Comparison of ENCODE assay signal across 6 cellular contexts in the genomic region with DNA sequence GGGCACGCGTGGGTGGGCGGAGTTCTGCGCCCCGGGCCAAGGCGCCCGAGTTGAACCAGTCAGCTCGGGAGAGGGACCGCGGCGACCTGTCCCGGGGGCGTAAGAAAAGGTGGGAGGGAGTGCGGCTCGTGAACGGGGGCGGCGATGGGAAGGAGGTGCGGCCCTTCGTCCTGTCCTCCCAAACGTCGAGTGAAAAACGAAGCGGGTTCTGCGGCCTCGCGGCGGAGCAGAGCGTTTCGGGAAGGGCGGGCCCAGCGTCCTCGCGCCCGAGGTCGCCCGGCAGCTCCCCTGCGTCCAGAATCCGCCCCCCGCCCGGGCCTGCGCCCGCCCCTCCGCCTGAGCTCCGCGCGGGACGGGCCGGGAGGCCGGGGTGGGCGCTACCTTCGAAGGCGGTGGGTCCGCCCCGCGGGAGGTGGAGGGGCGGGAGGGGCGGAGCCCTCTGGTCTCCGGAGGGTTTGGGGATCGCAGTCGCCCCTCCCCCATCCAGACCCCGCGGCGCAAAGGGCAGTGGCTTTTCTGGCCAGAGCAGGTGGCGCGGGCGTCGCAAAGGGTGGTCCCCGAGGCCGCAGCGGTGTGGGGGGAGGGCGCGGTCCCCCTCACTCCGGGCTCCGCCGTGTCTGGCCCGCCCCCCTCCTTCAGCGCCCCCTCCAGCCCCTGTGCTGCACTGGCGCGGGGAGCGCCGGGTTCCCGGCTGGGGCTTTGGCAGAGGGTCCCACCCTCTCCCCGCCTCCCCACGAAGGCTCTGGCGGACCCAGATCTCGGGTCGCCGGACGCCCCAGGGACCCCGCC. TPM values are rescaled to one million over a fixed set of nuclear protein-coding genes. Genes with fewer than 3 reads are reported as not detected.
DNase-seq lines count a peak whose midpoint lies in the region; ATAC-seq and TF ChIP-seq lines count a peak whose summit lies in the region.

No MANE protein-coding gene starts in this region.

- TF ChIP-seq CTCF in brain (conservative IDR thresholded peaks at IDR 0.05) (peak in 1 of 2 experiments; percentile 19), neural progenitor cell (IDR thresholded peaks at IDR 0.05) (peak; percentile 6), GM20000 (IDR thresholded peaks at IDR 0.05; ENCODE audit: extremely low read depth, missing control alignments) (no peak)

- H3K9me3 Mint-ChIP-seq in brain, result no peaks in the 10 kb centered on the region
- H3K9me3 Mint-ChIP-seq in neural progenitor cell, result no peaks in the 10 kb centered on the region

- peaks cover 20% of the 10 kb centered on the region for H4K20me1 ChIP-seq in neural progenitor cell (ENCODE audit: low read depth)

- peak overlapping the region; percentile 95 for H3K4me2 ChIP-seq in neural progenitor cell

- H2AFZ ChIP-seq in neural progenitor cell (replicated peaks), result no peak overlapping the region

- H3K27ac Mint-ChIP-seq in brain (peak overlapping the region in 1 of 5 experiments; percentile 50), neural progenitor cell (no peak overlapping the region)

- peaks cover 31% of the 10 kb centered on the region for H3K27me3 ChIP-seq in neural progenitor cell

- H3K27ac ChIP-seq in neural progenitor cell, result no peak overlapping the region

- peaks cover 10% of the 10 kb centered on the region for H3K4me1 ChIP-seq in neural progenitor cell

- ATAC-seq in Right ventricle myocardium inferior, result peak; percentile 14
- ATAC-seq in HG03457 (IDR thresholded peaks at IDR 0.05; ENCODE audit: unreplicated experiment), result no peak

- H3K79me2 ChIP-seq in neural progenitor cell (ENCODE audit: low read depth), result no peaks in the 10 kb centered on the region

- DNase-seq in Right ventricle myocardium inferior (ENCODE audit: missing footprints) (no peak), cardiac septum (ENCODE audit: low spot score) (no peak), neural progenitor cell (ENCODE audit: low spot score) (peak; percentile 67), GM20000 (ENCODE audit: low spot score) (no peak)

- H3K27me3 Mint-ChIP-seq in brain (peaks cover 8% of the 10 kb centered on the region), neural progenitor cell (ENCODE audit: insufficient read depth, low read depth) (peaks cover 13% of the 10 kb centered on the region)

- H3K9me3 ChIP-seq in neural progenitor cell (ENCODE audit: low read depth), result no peaks in the 10 kb centered on the region

- H3K36me3 ChIP-seq in neural progenitor cell, result no peaks in the 10 kb centered on the region

- H3K4me3 Mint-ChIP-seq in brain, result peak overlapping the region; percentile 81 to 93 (median 92)
- H3K4me3 Mint-ChIP-seq in neural progenitor cell, result peak overlapping the region; percentile 91

- no peak overlapping the region for H3K9ac ChIP-seq in neural progenitor cell

- H3K4me3 ChIP-seq in neural progenitor cell, result peak overlapping the region; percentile 66

- H3K4me1 Mint-ChIP-seq in brain (peaks cover 34% of the 10 kb centered on the region), neural progenitor cell (peaks cover 22% of the 10 kb centered on the region)

- intact Hi-C loops in Right ventricle myocardium inferior (cut with DNase I) (no loop called here), cardiac septum (cut with DNase I) (no loop called here)

- H3K36me3 Mint-ChIP-seq in brain (no peaks in the 10 kb centered on the region), neural progenitor cell (no peaks in the 10 kb centered on the region)

- H3F3A ChIP-seq in neural progenitor cell (ENCODE audit: low read depth), result peaks cover 29% of the 10 kb centered on the region

RNA-seq across cellular contexts. Expression of a gene that starts 0.8 kb away (rescaled TPM):
- total RNA-seq in Right ventricle myocardium inferior (7.1 TPM), cardiac septum (8.8 TPM), neural progenitor cell (ENCODE audit: low replicate concordance) (3.3 and 6.1 TPM in 2 replicates)
- polyA plus RNA-seq in brain (ENCODE audit: insufficient read depth, low read depth, low replicate concordance), result 455 TPM

RNA-seq across cellular contexts. Expression of a gene that starts 5.7 kb away (rescaled TPM):
- total RNA-seq in Right ventricle myocardium inferior (9.0 TPM), cardiac septum (10.5 TPM), neural progenitor cell (ENCODE audit: low replicate concordance) (6.0 and 16.7 TPM in 2 replicates)
- polyA plus RNA-seq in brain (ENCODE audit: insufficient read depth, low read depth, low replicate concordance), result 8.6 TPM

RNA-seq across cellular contexts. Expression of a gene that starts 25.5 kb away (rescaled TPM):
- 6.1 TPM for total RNA-seq in Right ventricle myocardium inferior
- 6.8 TPM for total RNA-seq in cardiac septum
- 13.6 TPM for polyA plus RNA-seq in brain (ENCODE audit: insufficient read depth, low read depth, low replicate concordance)
- 8.0 and 18.6 TPM in 2 replicates for total RNA-seq in neural progenitor cell (ENCODE audit: low replicate concordance)

RNA-seq across cellular contexts. Expression of a gene that starts 44.1 kb away (rescaled TPM):
- 1.0 TPM for total RNA-seq in Right ventricle myocardium inferior
- total RNA-seq in cardiac septum, result not detected
- 7.1 TPM for polyA plus RNA-seq in brain (ENCODE audit: insufficient read depth, low read depth, low replicate concordance)
- 0.25 TPM in 1 of 2 replicates, not detected in the other for total RNA-seq in neural progenitor cell (ENCODE audit: low replicate concordance)

RNA-seq across cellular contexts. Expression of a gene that starts 55.4 kb away (rescaled TPM):
- total RNA-seq in Right ventricle myocardium inferior (34.2 TPM), cardiac septum (40.3 TPM), neural progenitor cell (ENCODE audit: low replicate concordance) (18.3 and 32.6 TPM in 2 replicates)
- 49.6 TPM for polyA plus RNA-seq in brain (ENCODE audit: insufficient read depth, low read depth, low replicate concordance)
